In the genomic region with DNA sequence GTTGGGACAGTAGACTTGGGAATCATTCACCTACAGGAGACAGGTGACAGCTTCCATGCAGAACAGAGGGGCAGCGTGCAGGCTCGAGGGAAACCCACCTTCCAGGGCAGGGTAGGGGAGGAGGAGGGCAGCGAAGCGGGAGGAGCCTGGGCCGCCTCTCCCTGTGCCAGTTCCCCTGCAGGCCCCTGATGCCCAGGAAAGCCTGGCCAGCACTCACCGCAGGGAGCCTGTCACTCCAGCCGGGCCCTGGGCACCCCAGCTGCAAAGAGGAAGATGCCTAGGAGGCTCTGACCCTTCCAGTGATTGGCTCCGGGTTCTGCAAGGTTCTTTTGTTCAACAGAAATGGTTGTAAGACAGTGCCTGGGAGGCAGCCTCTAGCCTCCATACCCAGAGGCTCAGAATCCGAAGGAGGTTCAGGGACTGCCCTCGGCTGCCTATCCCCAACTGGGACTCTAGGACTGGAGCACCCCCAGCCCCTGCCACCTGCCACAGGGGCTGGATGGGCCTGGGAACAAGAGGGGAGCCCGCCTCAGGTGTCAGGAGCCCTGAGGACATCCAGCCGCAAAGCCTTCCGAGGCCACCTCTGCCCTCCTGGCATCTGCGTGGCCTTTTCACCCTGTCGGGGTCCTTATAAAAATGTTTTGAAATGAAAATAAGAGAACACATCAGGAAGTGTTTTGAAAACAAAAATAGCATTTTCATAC, we compare ENCODE assay signal across 1 cellular context.
TF ChIP-seq lines count a peak whose summit lies in the region.

No MANE protein-coding gene starts in this region.

TF ChIP-seq in IMR-90, 13 proteins besides CTCF, POLR2A, EP300 and RAD21 (continued from another document):
- no peak for TF ChIP-seq ELK1 (IDR thresholded peaks at IDR 0.05; ENCODE audit: borderline replicate concordance, low read depth, low read length)
- TF ChIP-seq CEBPB (IDR thresholded peaks at IDR 0.05; ENCODE audit: low read depth, low read length): no peak
- TF ChIP-seq MAFK (IDR thresholded peaks at IDR 0.05; ENCODE audit: low read depth, low read length): no peak
